1 cellular context compared by ENCODE assay signal in the genomic region with DNA sequence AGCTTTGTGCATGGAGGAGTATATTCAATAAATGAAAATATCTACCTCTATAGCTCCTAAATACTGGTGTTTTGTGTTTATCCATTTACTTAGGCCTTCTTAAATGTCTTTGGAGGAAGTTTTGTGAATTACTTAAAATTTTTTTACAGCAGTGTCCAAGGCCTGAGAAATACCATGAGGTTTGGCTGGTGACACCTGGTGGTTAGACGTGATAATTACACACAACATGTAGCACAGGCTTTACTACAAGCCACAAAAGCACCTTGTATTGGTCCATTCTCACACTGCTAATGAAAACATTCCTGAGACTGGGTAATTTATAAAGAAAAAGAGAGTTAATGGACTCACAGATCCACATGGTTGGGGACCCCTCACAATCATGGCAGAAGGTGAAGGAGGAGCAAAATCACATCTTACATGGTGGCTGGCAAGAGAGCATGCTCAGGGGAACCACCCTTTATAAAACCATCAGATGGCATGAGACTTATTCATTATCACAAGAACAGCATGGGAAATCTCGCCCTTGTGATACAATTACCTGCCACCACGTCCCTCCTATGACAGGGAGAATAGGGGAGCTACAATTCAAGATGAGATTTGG.
TF ChIP-seq lines count a peak whose summit lies in the region.

No MANE protein-coding gene starts in this region.

TF ChIP-seq in GM23338, 12 proteins besides CTCF, POLR2A, EP300 and RAD21:
- TF ChIP-seq EZH2 (IDR thresholded peaks at IDR 0.05; ENCODE audit: low read depth, unreplicated experiment) (no peak), EZH2phosphoT487 (IDR thresholded peaks at IDR 0.05; ENCODE audit: unreplicated experiment) (no peak), JUNB (IDR thresholded peaks at IDR 0.05; ENCODE audit: unreplicated experiment) (no peak), ZNF114 (CRISPR knock-in tag; IDR thresholded peaks at IDR 0.05) (no peak), CREB1 (CRISPR knock-in tag; IDR thresholded peaks at IDR 0.05; ENCODE audit: low read depth) (no peak), POLR2AphosphoS5 (IDR thresholded peaks at IDR 0.05; ENCODE audit: low read depth) (no peak), NANOG (IDR thresholded peaks at IDR 0.05; ENCODE audit: borderline replicate concordance) (no peak), ZNF331 (CRISPR knock-in tag; IDR thresholded peaks at IDR 0.05; ENCODE audit: low read depth) (no peak), STAT1 (IDR thresholded peaks at IDR 0.05; ENCODE audit: unreplicated experiment) (no peak)
- TF ChIP-seq, protein P1, sequence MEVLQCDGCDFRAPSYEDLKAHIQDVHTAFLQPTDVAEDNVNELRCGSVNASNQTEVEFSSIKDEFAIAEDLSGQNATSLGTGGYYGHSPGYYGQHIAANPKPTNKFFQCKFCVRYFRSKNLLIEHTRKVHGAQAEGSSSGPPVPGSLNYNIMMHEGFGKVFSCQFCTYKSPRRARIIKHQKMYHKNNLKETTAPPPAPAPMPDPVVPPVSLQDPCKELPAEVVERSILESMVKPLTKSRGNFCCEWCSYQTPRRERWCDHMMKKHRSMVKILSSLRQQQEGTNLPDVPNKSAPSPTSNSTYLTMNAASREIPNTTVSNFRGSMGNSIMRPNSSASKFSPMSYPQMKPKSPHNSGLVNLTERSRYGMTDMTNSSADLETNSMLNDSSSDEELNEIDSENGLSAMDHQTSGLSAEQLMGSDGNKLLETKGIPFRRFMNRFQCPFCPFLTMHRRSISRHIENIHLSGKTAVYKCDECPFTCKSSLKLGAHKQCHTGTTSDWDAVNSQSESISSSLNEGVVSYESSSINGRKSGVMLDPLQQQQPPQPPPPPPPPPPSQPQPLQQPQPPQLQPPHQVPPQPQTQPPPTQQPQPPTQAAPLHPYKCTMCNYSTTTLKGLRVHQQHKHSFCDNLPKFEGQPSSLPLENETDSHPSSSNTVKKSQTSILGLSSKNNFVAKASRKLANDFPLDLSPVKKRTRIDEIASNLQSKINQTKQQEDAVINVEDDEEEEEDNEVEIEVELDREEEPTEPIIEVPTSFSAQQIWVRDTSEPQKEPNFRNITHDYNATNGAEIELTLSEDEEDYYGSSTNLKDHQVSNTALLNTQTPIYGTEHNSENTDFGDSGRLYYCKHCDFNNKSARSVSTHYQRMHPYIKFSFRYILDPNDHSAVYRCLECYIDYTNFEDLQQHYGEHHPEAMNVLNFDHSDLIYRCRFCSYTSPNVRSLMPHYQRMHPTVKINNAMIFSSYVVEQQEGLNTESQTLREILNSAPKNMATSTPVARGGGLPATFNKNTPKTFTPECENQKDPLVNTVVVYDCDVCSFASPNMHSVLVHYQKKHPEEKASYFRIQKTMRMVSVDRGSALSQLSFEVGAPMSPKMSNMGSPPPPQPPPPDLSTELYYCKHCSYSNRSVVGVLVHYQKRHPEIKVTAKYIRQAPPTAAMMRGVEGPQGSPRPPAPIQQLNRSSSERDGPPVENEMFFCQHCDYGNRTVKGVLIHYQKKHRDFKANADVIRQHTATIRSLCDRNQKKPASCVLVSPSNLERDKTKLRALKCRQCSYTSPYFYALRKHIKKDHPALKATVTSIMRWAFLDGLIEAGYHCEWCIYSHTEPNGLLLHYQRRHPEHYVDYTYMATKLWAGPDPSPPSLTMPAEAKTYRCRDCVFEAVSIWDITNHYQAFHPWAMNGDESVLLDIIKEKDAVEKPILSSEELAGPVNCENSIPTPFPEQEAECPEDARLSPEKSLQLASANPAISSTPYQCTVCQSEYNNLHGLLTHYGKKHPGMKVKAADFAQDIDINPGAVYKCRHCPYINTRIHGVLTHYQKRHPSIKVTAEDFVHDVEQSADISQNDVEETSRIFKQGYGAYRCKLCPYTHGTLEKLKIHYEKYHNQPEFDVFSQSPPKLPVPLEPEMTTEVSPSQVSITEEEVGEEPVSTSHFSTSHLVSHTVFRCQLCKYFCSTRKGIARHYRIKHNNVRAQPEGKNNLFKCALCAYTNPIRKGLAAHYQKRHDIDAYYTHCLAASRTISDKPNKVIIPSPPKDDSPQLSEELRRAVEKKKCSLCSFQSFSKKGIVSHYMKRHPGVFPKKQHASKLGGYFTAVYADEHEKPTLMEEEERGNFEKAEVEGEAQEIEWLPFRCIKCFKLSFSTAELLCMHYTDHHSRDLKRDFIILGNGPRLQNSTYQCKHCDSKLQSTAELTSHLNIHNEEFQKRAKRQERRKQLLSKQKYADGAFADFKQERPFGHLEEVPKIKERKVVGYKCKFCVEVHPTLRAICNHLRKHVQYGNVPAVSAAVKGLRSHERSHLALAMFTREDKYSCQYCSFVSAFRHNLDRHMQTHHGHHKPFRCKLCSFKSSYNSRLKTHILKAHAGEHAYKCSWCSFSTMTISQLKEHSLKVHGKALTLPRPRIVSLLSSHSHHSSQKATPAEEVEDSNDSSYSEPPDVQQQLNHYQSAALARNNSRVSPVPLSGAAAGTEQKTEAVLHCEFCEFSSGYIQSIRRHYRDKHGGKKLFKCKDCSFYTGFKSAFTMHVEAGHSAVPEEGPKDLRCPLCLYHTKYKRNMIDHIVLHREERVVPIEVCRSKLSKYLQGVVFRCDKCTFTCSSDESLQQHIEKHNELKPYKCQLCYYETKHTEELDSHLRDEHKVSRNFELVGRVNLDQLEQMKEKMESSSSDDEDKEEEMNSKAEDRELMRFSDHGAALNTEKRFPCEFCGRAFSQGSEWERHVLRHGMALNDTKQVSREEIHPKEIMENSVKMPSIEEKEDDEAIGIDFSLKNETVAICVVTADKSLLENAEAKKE (CRISPR knock-in tag; IDR thresholded peaks at IDR 0.05): no peak
- TF ChIP-seq, protein P2, sequence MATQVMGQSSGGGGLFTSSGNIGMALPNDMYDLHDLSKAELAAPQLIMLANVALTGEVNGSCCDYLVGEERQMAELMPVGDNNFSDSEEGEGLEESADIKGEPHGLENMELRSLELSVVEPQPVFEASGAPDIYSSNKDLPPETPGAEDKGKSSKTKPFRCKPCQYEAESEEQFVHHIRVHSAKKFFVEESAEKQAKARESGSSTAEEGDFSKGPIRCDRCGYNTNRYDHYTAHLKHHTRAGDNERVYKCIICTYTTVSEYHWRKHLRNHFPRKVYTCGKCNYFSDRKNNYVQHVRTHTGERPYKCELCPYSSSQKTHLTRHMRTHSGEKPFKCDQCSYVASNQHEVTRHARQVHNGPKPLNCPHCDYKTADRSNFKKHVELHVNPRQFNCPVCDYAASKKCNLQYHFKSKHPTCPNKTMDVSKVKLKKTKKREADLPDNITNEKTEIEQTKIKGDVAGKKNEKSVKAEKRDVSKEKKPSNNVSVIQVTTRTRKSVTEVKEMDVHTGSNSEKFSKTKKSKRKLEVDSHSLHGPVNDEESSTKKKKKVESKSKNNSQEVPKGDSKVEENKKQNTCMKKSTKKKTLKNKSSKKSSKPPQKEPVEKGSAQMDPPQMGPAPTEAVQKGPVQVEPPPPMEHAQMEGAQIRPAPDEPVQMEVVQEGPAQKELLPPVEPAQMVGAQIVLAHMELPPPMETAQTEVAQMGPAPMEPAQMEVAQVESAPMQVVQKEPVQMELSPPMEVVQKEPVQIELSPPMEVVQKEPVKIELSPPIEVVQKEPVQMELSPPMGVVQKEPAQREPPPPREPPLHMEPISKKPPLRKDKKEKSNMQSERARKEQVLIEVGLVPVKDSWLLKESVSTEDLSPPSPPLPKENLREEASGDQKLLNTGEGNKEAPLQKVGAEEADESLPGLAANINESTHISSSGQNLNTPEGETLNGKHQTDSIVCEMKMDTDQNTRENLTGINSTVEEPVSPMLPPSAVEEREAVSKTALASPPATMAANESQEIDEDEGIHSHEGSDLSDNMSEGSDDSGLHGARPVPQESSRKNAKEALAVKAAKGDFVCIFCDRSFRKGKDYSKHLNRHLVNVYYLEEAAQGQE (IDR thresholded peaks at IDR 0.05; ENCODE audit: unreplicated experiment): no peak
- TF ChIP-seq, protein P3, sequence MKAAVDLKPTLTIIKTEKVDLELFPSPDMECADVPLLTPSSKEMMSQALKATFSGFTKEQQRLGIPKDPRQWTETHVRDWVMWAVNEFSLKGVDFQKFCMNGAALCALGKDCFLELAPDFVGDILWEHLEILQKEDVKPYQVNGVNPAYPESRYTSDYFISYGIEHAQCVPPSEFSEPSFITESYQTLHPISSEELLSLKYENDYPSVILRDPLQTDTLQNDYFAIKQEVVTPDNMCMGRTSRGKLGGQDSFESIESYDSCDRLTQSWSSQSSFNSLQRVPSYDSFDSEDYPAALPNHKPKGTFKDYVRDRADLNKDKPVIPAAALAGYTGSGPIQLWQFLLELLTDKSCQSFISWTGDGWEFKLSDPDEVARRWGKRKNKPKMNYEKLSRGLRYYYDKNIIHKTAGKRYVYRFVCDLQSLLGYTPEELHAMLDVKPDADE (IDR thresholded peaks at IDR 0.05): no peak
